Comparison of ENCODE assay signal across 8 cellular contexts in genomic region chr14:50667491-50668007, GRCh38. TPM values are rescaled to one million over a fixed set of nuclear protein-coding genes. Genes with fewer than 3 reads are reported as not detected.
DNase-seq lines count a peak whose midpoint lies in the region; ATAC-seq and TF ChIP-seq lines count a peak whose summit lies in the region.

No MANE protein-coding gene starts in this region.

- H3K27me3 Mint-ChIP-seq in CD8-positive, alpha-beta T cell (ENCODE audit: low read depth): no peaks in the 10 kb centered on the region
- no peaks in the 10 kb centered on the region for H3K27me3 Mint-ChIP-seq in T-cell
- no peaks in the 10 kb centered on the region for H3K27me3 Mint-ChIP-seq in endodermal cell (ENCODE audit: insufficient read depth)

- peak; percentile 61 for ATAC-seq in CD8-positive, alpha-beta T cell
- ATAC-seq in GM19025 (IDR thresholded peaks at IDR 0.05; ENCODE audit: low read depth, unreplicated experiment) (peak; percentile 44), HG03159 (IDR thresholded peaks at IDR 0.05; ENCODE audit: unreplicated experiment) (peak; percentile 50), T-cell (replicated peaks in 1 of 4) (peak; percentile 59 to 69 (median 62))

- no peak for TF ChIP-seq CTCF in CD8-positive, alpha-beta T cell (IDR thresholded peaks at IDR 0.05)
- TF ChIP-seq CTCF in endodermal cell (conservative IDR thresholded peaks at IDR 0.05) (peak; percentile 59), neural cell (IDR thresholded peaks at IDR 0.05; ENCODE audit: poor library complexity, severe bottlenecking) (no peak)

- no peaks in the 10 kb centered on the region for H3K9me3 Mint-ChIP-seq in CD8-positive, alpha-beta T cell
- H3K9me3 Mint-ChIP-seq in T-cell (no peaks in the 10 kb centered on the region), endodermal cell (no peaks in the 10 kb centered on the region)

- POLR2A ChIA-PET in CD8-positive, alpha-beta T cell (lab: Charles Lee): interaction anchor here (1.0 kb wide), 1 partner anchor 117 kb away, joined by 3 read pairs; no protein-coding TSS in a partner anchor
- POLR2A ChIA-PET in T-cell (lab: Charles Lee): interaction anchor here in 1 of 2 donors (0.7 kb wide), 1 partner anchor 10 kb away, joined by 3 read pairs; no protein-coding TSS in a partner anchor

- H3K9ac ChIP-seq in endodermal cell (ENCODE audit: extremely low read depth, low read length, poor library complexity, severe bottlenecking): peak overlapping the region; percentile 92
- H3K9ac ChIP-seq in neural cell (ENCODE audit: low read length): peak overlapping the region; percentile 59

- H3K36me3 Mint-ChIP-seq in CD8-positive, alpha-beta T cell: peaks cover 11% of the 10 kb centered on the region
- H3K36me3 Mint-ChIP-seq in T-cell: peaks cover 13% of the 10 kb centered on the region
- H3K36me3 Mint-ChIP-seq in endodermal cell (ENCODE audit: low read depth): peaks cover 18% of the 10 kb centered on the region

- H3K36me3 ChIP-seq in CD8-positive, alpha-beta T cell (ENCODE audit: insufficient read depth, low read length): no peaks in the 10 kb centered on the region
- H3K36me3 ChIP-seq in endodermal cell (ENCODE audit: control insufficient read depth, insufficient read depth, low read length): peaks cover 15% of the 10 kb centered on the region
- H3K36me3 ChIP-seq in neural cell (ENCODE audit: insufficient read depth, low read length): no peaks in the 10 kb centered on the region

- 0% methylated on average over 15 to 30 of the region's 30 CpGs for WGBS in endodermal cell (ENCODE audit: insufficient coverage in 1 of 2, insufficient read length in 1 of 2), 2 experiments

- DNase-seq in CD8-positive, alpha-beta T cell: peak in 6 of 7 experiments; percentile 3 to 65 (median 22)
- DNase-seq in T-cell (peak in 26 of 34 experiments; percentile 1 to 42 (median 20)), endodermal cell (peak; percentile 84), SKM-1 treated with dmso at 0.1 percent for 144 hours (lab: John Stamatoyannopoulos, UW; ENCODE audit: unreplicated experiment) (no peak), HCEC 1CT (no peak)

- CTCF ChIA-PET in CD8-positive, alpha-beta T cell (lab: Charles Lee): no interaction called here
- CTCF ChIA-PET in T-cell (lab: Charles Lee): interaction anchor here in 1 of 2 donors (0.6 kb wide), 1 partner anchor 25 kb away, joined by 4 read pairs; no protein-coding TSS in a partner anchor

- H3K9me3 ChIP-seq in CD8-positive, alpha-beta T cell (ENCODE audit: low read length): no peaks in the 10 kb centered on the region
- H3K9me3 ChIP-seq in endodermal cell (ENCODE audit: control insufficient read depth, low read length) (no peaks in the 10 kb centered on the region), neural cell (ENCODE audit: low read length) (no peaks in the 10 kb centered on the region)

- peak overlapping the region; percentile 84 for H3K27ac Mint-ChIP-seq in CD8-positive, alpha-beta T cell
- peak overlapping the region; percentile 58 to 68 for H3K27ac Mint-ChIP-seq in T-cell
- peak overlapping the region; percentile 98 for H3K27ac Mint-ChIP-seq in endodermal cell

- peaks cover 16% of the 10 kb centered on the region for H3K4me1 ChIP-seq in CD8-positive, alpha-beta T cell (ENCODE audit: insufficient read depth, low read length)
- peaks cover 4% of the 10 kb centered on the region for H3K4me1 ChIP-seq in endodermal cell (ENCODE audit: control insufficient read depth, insufficient read depth, low read length)

- peaks cover 20% of the 10 kb centered on the region for H3K4me1 Mint-ChIP-seq in CD8-positive, alpha-beta T cell (ENCODE audit: low read depth)
- H3K4me1 Mint-ChIP-seq in T-cell (peaks cover 19 to 28% (median 26%) of the 10 kb centered on the region in 3 donors), endodermal cell (peaks cover 16% of the 10 kb centered on the region)

- no peaks in the 10 kb centered on the region for H4K20me1 ChIP-seq in neural cell (ENCODE audit: insufficient read depth)

- H3K9me2 ChIP-seq in neural cell (ENCODE audit: insufficient read depth, low read length): no peaks in the 10 kb centered on the region

- no peak for TF ChIP-seq EP300 in neural cell (conservative IDR thresholded peaks at IDR 0.05; ENCODE audit: poor library complexity, severe bottlenecking)

- TF ChIP-seq RAD21 in neural cell (conservative IDR thresholded peaks at IDR 0.05): no peak

- H3K4me3 ChIP-seq in CD8-positive, alpha-beta T cell (ENCODE audit: low read depth, low read length): peak overlapping the region; percentile 60
- H3K4me3 ChIP-seq in endodermal cell (ENCODE audit: low read length) (peak overlapping the region; percentile 99), neural cell (ENCODE audit: low read length) (peak overlapping the region; percentile 82)

- H3K27me3 ChIP-seq in CD8-positive, alpha-beta T cell (ENCODE audit: insufficient read depth, low read length): no peaks in the 10 kb centered on the region
- no peaks in the 10 kb centered on the region for H3K27me3 ChIP-seq in endodermal cell (ENCODE audit: control insufficient read depth, insufficient read depth, low read length, poor library complexity, severe bottlenecking)
- H3K27me3 ChIP-seq in neural cell (ENCODE audit: insufficient read depth, low read depth, low read length): no peaks in the 10 kb centered on the region

- peak overlapping the region; percentile 89 for H3K4me2 ChIP-seq in neural cell (ENCODE audit: low read length)

- H3F3A ChIP-seq in neural cell (ENCODE audit: insufficient read depth, low read length, poor library complexity, severe bottlenecking): no peaks in the 10 kb centered on the region

- no peak overlapping the region for H3K4me3 Mint-ChIP-seq in CD8-positive, alpha-beta T cell
- H3K4me3 Mint-ChIP-seq in T-cell (no peak overlapping the region), endodermal cell (no peak overlapping the region)

- H2AFZ ChIP-seq in neural cell (ENCODE audit: low read depth, low read length): peak overlapping the region; percentile 83

- intact Hi-C loops in CD8-positive, alpha-beta T cell (cut with DNase I, micrococcal nuclease): loop anchor here in 1 of 2 experiments (5.0 to 10.0 kb wide), 2 partner anchors 55 to 353 kb away; partner anchors contain the start of genes DMAC2L and L2HGDH

- peaks cover 19% of the 10 kb centered on the region for H3K79me2 ChIP-seq in neural cell (replicated peaks; ENCODE audit: insufficient read depth, low read length)

- peak overlapping the region; percentile 52 for H3K27ac ChIP-seq in CD8-positive, alpha-beta T cell (ENCODE audit: low read depth, low read length)
- H3K27ac ChIP-seq in endodermal cell (ENCODE audit: low read depth, low read length) (peak overlapping the region; percentile 98), neural cell (ENCODE audit: low read length) (no peak overlapping the region)

TF ChIP-seq in neural cell, 6 proteins besides CTCF, POLR2A, EP300 and RAD21:
- TF ChIP-seq SMC3 (conservative IDR thresholded peaks at IDR 0.05; ENCODE audit: poor library complexity) (no peak), POLR2AphosphoS5 (IDR thresholded peaks at IDR 0.05) (no peak), EZH2 (IDR thresholded peaks at IDR 0.05; ENCODE audit: borderline replicate concordance, insufficient read depth, low read length, poor library complexity, severe bottlenecking) (no peak), TAF1 (IDR thresholded peaks at IDR 0.05; ENCODE audit: low read depth) (peak; percentile 32)

RNA-seq across cellular contexts. Expression of gene SAV1, which starts 0.6 kb away (rescaled TPM):
- 10 to 100 TPM; 13.1 to 13.4 TPM for total RNA-seq in CD8-positive, alpha-beta T cell
- total RNA-seq in T-cell (10 to 100 TPM in 3 of 5 donors, 1 to 10 TPM in 2; 9.1 to 12.2 (median 11.1) TPM), endodermal cell (10 to 100 TPM; 42.1 to 44.0 TPM)
- 32.1 TPM for polyA plus RNA-seq in endodermal cell (2013, experiment 1 of 2)
- 33.7 TPM for polyA plus RNA-seq in endodermal cell (2013, experiment 2 of 2)
- 4.1 and 4.9 TPM in 2 replicates for polyA plus RNA-seq in neural cell
- polyA minus RNA-seq in neural cell: 7.4 and 7.5 TPM in 2 replicates

Comparison
In these comparisons a context has a peak if more than half of its experiments do, and no peak if none do; other contexts are left out.
1. DNase-seq: peak in CD8-positive, alpha-beta T cell (6 of 7), T-cell (26 of 34) and endodermal cell (single experiment); none in SKM-1 treated with dmso at 0.1 percent for 144 hours (single experiment) and HCEC 1CT (single experiment).
2. Peak in every context shown above with its lines, with median percentiles within 50 percentile points of each other: ATAC-seq, H3K4me3 ChIP-seq and H3K27ac Mint-ChIP-seq.